8 cellular contexts compared by ENCODE assay signal in genomic region chr7:44847509-44847919, GRCh38. TPM values are rescaled to one million over a fixed set of nuclear protein-coding genes. Genes with fewer than 3 reads are reported as not detected.
DNase-seq lines count a peak whose midpoint lies in the region; ATAC-seq and TF ChIP-seq lines count a peak whose summit lies in the region.

No MANE protein-coding gene starts in this region.

- peak; percentile 72 for ATAC-seq in GM23338

- H3K4me3 Mint-ChIP-seq in GM23338: peak overlapping the region; percentile 95
- peak overlapping the region; percentile 92 for H3K4me3 Mint-ChIP-seq in activated naive CD4-positive, alpha-beta T cell treated with anti-CD3 and anti-CD28 coated beads for 36 hours

- H3K36me3 Mint-ChIP-seq in GM23338 (ENCODE audit: low read depth): peaks cover 5% of the 10 kb centered on the region
- H3K36me3 Mint-ChIP-seq in activated naive CD4-positive, alpha-beta T cell treated with anti-CD3 and anti-CD28 coated beads for 36 hours (ENCODE audit: low read depth): peaks cover 29% of the 10 kb centered on the region

- peaks cover 11% of the 10 kb centered on the region for H3F3A ChIP-seq in GM23338 (replicated peaks; ENCODE audit: low read depth)

- CTCF ChIA-PET in activated naive CD4-positive, alpha-beta T cell treated with anti-CD3 and anti-CD28 coated beads for 36 hours (lab: Charles Lee): interaction anchor here (0.7 to 2.9 kb wide), 6 partner anchors 9 to 75 kb away, joined by 3 to 13 read pairs (median 8); no protein-coding TSS in a partner anchor

- H3K9me3 ChIP-seq in KOPT-K1 (ENCODE audit: insufficient read depth, low read length, poor library complexity, severe bottlenecking): no peaks in the 10 kb centered on the region

- no peaks in the 10 kb centered on the region for H3K36me3 ChIP-seq in GM23338 (ENCODE audit: insufficient read depth)
- peaks cover 20% of the 10 kb centered on the region for H3K36me3 ChIP-seq in KOPT-K1 (ENCODE audit: insufficient read depth, low read length)

- H3K27ac ChIP-seq in GM23338 (ENCODE audit: low read depth) (peak overlapping the region; percentile 91), KOPT-K1 (ENCODE audit: low read depth, low read length, poor library complexity, severe bottlenecking) (peak overlapping the region; percentile 86)

- peak overlapping the region; percentile 94 for H3K4me3 ChIP-seq in GM23338

- peaks cover 6% of the 10 kb centered on the region for H3K27me3 Mint-ChIP-seq in GM23338 (ENCODE audit: insufficient read depth, low read depth, poor library complexity)
- no peaks in the 10 kb centered on the region for H3K27me3 Mint-ChIP-seq in activated naive CD4-positive, alpha-beta T cell treated with anti-CD3 and anti-CD28 coated beads for 36 hours (ENCODE audit: low read depth)

- H4K20me1 ChIP-seq in GM23338 (replicated peaks; ENCODE audit: insufficient read depth): peaks cover 35% of the 10 kb centered on the region

- intact Hi-C loops in activated naive CD4-positive, alpha-beta T cell treated with anti-CD3 and anti-CD28 coated beads for 36 hours (cut with micrococcal nuclease): loop anchor here (1.0 to 5.0 kb wide), 6 partner anchors 209 to 920 kb away; partner anchors contain the start of gene UBE2D4

- peaks cover 56% of the 10 kb centered on the region for H3K79me2 ChIP-seq in GM23338 (replicated peaks; ENCODE audit: insufficient read depth)

- peak overlapping the region; percentile 97 for H3K27ac Mint-ChIP-seq in GM23338
- peak overlapping the region; percentile 95 for H3K27ac Mint-ChIP-seq in activated naive CD4-positive, alpha-beta T cell treated with anti-CD3 and anti-CD28 coated beads for 36 hours

- peak overlapping the region; percentile 89 for H3K4me2 ChIP-seq in GM23338

- no peak overlapping the region for H2AFZ ChIP-seq in GM23338

- no peaks in the 10 kb centered on the region; the same call in 1 of the 3 replicates for H3K9me3 Mint-ChIP-seq in GM23338
- no peaks in the 10 kb centered on the region for H3K9me3 Mint-ChIP-seq in activated naive CD4-positive, alpha-beta T cell treated with anti-CD3 and anti-CD28 coated beads for 36 hours

- peaks cover 10% of the 10 kb centered on the region; the same call in 1 of the 2 replicates for H3K4me1 ChIP-seq in GM23338 (ENCODE audit: insufficient read depth)

- no peaks in the 10 kb centered on the region for H3K27me3 ChIP-seq in GM23338 (ENCODE audit: insufficient read depth)

- peak; percentile 58 to 76 for TF ChIP-seq CTCF in GM23338 (conservative IDR thresholded peaks at IDR 0.05; ENCODE audit: low read depth in 2 of 2)

- DNase-seq in EL (peak; percentile 86), GM23338 (ENCODE audit: low spot score) (peak; percentile 91), SIG-M5 treated with dmso at 0.1 percent for 504 hours (lab: John Stamatoyannopoulos, UW; ENCODE audit: unreplicated experiment) (peak; percentile 93), germinal center (ENCODE audit: low spot score) (peak; percentile 93), nucleus accumbens (lab: John Stamatoyannopoulos, UW) (peak in 54 of 56 donors; percentile 3 to 98 (median 89)), superior temporal gyrus (ENCODE audit: extremely low spot score) (peak; percentile 85)
- DNase-seq in activated naive CD4-positive, alpha-beta T cell treated with anti-CD3 and anti-CD28 coated beads for 36 hours: peak; percentile 92

- H3K4me1 Mint-ChIP-seq in GM23338: peaks cover 13% of the 10 kb centered on the region
- H3K4me1 Mint-ChIP-seq in activated naive CD4-positive, alpha-beta T cell treated with anti-CD3 and anti-CD28 coated beads for 36 hours (ENCODE audit: low read depth): peaks cover 41% of the 10 kb centered on the region

- no peaks in the 10 kb centered on the region for H3K9me2 ChIP-seq in GM23338 (ENCODE audit: insufficient read depth)

TF ChIP-seq in GM23338, 12 proteins besides CTCF, POLR2A, EP300 and RAD21 (continues in another document):
- TF ChIP-seq EZH2 (IDR thresholded peaks at IDR 0.05; ENCODE audit: low read depth, unreplicated experiment): no peak
- no peak for TF ChIP-seq POLR2AphosphoS5 (IDR thresholded peaks at IDR 0.05; ENCODE audit: low read depth)
- peak; percentile 35; the same call in 1 of the 2 replicates for TF ChIP-seq CREB1 (CRISPR knock-in tag; IDR thresholded peaks at IDR 0.05; ENCODE audit: low read depth)
- TF ChIP-seq, protein P1, sequence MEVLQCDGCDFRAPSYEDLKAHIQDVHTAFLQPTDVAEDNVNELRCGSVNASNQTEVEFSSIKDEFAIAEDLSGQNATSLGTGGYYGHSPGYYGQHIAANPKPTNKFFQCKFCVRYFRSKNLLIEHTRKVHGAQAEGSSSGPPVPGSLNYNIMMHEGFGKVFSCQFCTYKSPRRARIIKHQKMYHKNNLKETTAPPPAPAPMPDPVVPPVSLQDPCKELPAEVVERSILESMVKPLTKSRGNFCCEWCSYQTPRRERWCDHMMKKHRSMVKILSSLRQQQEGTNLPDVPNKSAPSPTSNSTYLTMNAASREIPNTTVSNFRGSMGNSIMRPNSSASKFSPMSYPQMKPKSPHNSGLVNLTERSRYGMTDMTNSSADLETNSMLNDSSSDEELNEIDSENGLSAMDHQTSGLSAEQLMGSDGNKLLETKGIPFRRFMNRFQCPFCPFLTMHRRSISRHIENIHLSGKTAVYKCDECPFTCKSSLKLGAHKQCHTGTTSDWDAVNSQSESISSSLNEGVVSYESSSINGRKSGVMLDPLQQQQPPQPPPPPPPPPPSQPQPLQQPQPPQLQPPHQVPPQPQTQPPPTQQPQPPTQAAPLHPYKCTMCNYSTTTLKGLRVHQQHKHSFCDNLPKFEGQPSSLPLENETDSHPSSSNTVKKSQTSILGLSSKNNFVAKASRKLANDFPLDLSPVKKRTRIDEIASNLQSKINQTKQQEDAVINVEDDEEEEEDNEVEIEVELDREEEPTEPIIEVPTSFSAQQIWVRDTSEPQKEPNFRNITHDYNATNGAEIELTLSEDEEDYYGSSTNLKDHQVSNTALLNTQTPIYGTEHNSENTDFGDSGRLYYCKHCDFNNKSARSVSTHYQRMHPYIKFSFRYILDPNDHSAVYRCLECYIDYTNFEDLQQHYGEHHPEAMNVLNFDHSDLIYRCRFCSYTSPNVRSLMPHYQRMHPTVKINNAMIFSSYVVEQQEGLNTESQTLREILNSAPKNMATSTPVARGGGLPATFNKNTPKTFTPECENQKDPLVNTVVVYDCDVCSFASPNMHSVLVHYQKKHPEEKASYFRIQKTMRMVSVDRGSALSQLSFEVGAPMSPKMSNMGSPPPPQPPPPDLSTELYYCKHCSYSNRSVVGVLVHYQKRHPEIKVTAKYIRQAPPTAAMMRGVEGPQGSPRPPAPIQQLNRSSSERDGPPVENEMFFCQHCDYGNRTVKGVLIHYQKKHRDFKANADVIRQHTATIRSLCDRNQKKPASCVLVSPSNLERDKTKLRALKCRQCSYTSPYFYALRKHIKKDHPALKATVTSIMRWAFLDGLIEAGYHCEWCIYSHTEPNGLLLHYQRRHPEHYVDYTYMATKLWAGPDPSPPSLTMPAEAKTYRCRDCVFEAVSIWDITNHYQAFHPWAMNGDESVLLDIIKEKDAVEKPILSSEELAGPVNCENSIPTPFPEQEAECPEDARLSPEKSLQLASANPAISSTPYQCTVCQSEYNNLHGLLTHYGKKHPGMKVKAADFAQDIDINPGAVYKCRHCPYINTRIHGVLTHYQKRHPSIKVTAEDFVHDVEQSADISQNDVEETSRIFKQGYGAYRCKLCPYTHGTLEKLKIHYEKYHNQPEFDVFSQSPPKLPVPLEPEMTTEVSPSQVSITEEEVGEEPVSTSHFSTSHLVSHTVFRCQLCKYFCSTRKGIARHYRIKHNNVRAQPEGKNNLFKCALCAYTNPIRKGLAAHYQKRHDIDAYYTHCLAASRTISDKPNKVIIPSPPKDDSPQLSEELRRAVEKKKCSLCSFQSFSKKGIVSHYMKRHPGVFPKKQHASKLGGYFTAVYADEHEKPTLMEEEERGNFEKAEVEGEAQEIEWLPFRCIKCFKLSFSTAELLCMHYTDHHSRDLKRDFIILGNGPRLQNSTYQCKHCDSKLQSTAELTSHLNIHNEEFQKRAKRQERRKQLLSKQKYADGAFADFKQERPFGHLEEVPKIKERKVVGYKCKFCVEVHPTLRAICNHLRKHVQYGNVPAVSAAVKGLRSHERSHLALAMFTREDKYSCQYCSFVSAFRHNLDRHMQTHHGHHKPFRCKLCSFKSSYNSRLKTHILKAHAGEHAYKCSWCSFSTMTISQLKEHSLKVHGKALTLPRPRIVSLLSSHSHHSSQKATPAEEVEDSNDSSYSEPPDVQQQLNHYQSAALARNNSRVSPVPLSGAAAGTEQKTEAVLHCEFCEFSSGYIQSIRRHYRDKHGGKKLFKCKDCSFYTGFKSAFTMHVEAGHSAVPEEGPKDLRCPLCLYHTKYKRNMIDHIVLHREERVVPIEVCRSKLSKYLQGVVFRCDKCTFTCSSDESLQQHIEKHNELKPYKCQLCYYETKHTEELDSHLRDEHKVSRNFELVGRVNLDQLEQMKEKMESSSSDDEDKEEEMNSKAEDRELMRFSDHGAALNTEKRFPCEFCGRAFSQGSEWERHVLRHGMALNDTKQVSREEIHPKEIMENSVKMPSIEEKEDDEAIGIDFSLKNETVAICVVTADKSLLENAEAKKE (CRISPR knock-in tag; IDR thresholded peaks at IDR 0.05): no peak

RNA-seq across cellular contexts. Expression of gene H2AZ2, which starts 0.4 kb away (rescaled TPM):
- total RNA-seq in GM23338 (2014; rRNA removed; shearing (Covaris generic)): 215 and 219 TPM in 2 replicates
- polyA plus RNA-seq in GM23338 (2016; fragmentation: Nextera tagmentation; extraction: Ambion mirVana): 388 and 390 TPM in 2 replicates
- 100 to 1,000 TPM; 344 to 361 TPM for total RNA-seq in activated naive CD4-positive, alpha-beta T cell treated with anti-CD3 and anti-CD28 coated beads for 36 hours

RNA-seq across cellular contexts. Expression of gene PURB, which starts 37.8 kb away (rescaled TPM):
- 25.9 and 27.1 TPM in 2 replicates for total RNA-seq in GM23338 (2014; rRNA removed; shearing (Covaris generic))
- 3.1 and 3.4 TPM in 2 replicates for polyA plus RNA-seq in GM23338 (2016; fragmentation: Nextera tagmentation; extraction: Ambion mirVana)
- 10 to 100 TPM; 12.9 to 13.1 TPM for total RNA-seq in activated naive CD4-positive, alpha-beta T cell treated with anti-CD3 and anti-CD28 coated beads for 36 hours

RNA-seq across cellular contexts. Expression of gene PPIA, which starts 51.0 kb away (rescaled TPM):
- total RNA-seq in GM23338 (2014; rRNA removed; shearing (Covaris generic)): 4,367 and 4,717 TPM in 2 replicates
- 6,375 and 6,524 TPM in 2 replicates for polyA plus RNA-seq in GM23338 (2016; fragmentation: Nextera tagmentation; extraction: Ambion mirVana)
- 1,000 to 10,000 TPM; 3,406 to 3,423 TPM for total RNA-seq in activated naive CD4-positive, alpha-beta T cell treated with anti-CD3 and anti-CD28 coated beads for 36 hours

Comparison
In these comparisons a context has a peak if more than half of its experiments do, and no peak if none do; other contexts are left out.
1. Peak in every context shown above with its lines: DNase-seq, ATAC-seq, H3K4me3 ChIP-seq and H3K27ac ChIP-seq.